In genomic region chr6:43308990-43309477, GRCh38 we compare ENCODE assay signal across 8 cellular contexts. TPM values are rescaled to one million over a fixed set of nuclear protein-coding genes. Genes with fewer than 3 reads are reported as not detected.
DNase-seq lines count a peak whose midpoint lies in the region; ATAC-seq and TF ChIP-seq lines count a peak whose summit lies in the region.

No MANE protein-coding gene starts in this region.

- no peak overlapping the region for H3K27ac Mint-ChIP-seq in T-cell
- H3K27ac Mint-ChIP-seq in glutamatergic neuron (ENCODE audit: unreplicated experiment): no peak overlapping the region

- CTCF ChIA-PET in T-cell (lab: Charles Lee): interaction anchor here (0.6 to 1.4 kb wide), 5 partner anchors 33 to 89 kb away, joined by 4 to 12 read pairs (median 4); partner anchors contain the start of gene ZNF318 (in 1 of the 2)

- H3K4me3 Mint-ChIP-seq in T-cell (peak overlapping the region; percentile 78 to 80 (median 79)), glutamatergic neuron (ENCODE audit: unreplicated experiment) (peak overlapping the region; percentile 86)

- H3K4me1 Mint-ChIP-seq in T-cell (peaks cover 10 to 18% (median 13%) of the 10 kb centered on the region in 3 donors), glutamatergic neuron (ENCODE audit: low read depth, unreplicated experiment) (no peaks in the 10 kb centered on the region)

- H3K4me3 ChIP-seq in GM12875 (ENCODE audit: low read depth, low read length): peak overlapping the region; percentile 7
- H3K4me3 ChIP-seq in retinal pigment epithelial cell (ENCODE audit: low read length): peak overlapping the region; percentile 14

- H3K9me3 Mint-ChIP-seq in T-cell (no peaks in the 10 kb centered on the region), glutamatergic neuron (ENCODE audit: unreplicated experiment) (no peaks in the 10 kb centered on the region)

- ATAC-seq in T-cell (replicated peaks in 1 of 4): peak in 1 of 4 experiments; percentile 6
- no peak for ATAC-seq in HG03175 (IDR thresholded peaks at IDR 0.05; ENCODE audit: unreplicated experiment)

- DNase-seq in T-cell (no peak), glutamatergic neuron (no peak), retinal pigment epithelial cell (ENCODE audit: low read depth) (no peak), NCI-H82 (lab: John Stamatoyannopoulos, UW) (no peak), iPS-NIHi11 (ENCODE audit: low spot score) (no peak), UCSD-AML1 (lab: John Stamatoyannopoulos, UW; ENCODE audit: unreplicated experiment) (no peak)

- TF ChIP-seq CTCF in GM12875 (IDR thresholded peaks at IDR 0.05; ENCODE audit: borderline replicate concordance, insufficient read depth, low read depth, low read length) (no peak), glutamatergic neuron (IDR thresholded peaks at IDR 0.05; ENCODE audit: partially characterized antibody, unreplicated experiment) (no peak), retinal pigment epithelial cell (conservative IDR thresholded peaks at IDR 0.05; ENCODE audit: low read depth, low read length) (no peak)

- H3K27me3 Mint-ChIP-seq in T-cell: peaks cover 0 to 2% of the 10 kb centered on the region in 2 donors
- H3K27me3 Mint-ChIP-seq in glutamatergic neuron (ENCODE audit: unreplicated experiment): peaks cover 3% of the 10 kb centered on the region

- POLR2A ChIA-PET in T-cell (lab: Charles Lee): interaction anchor here in 1 of 2 donors (0.5 kb wide), 1 partner anchor 399 kb away, joined by 3 read pairs; no protein-coding TSS in a partner anchor

- H3K36me3 Mint-ChIP-seq in T-cell: no peaks in the 10 kb centered on the region
- no peaks in the 10 kb centered on the region for H3K36me3 Mint-ChIP-seq in glutamatergic neuron (ENCODE audit: unreplicated experiment)

RNA-seq across cellular contexts. Expression of gene CRIP3, which starts 0.4 kb away (rescaled TPM):
- total RNA-seq in T-cell (1 to 10 TPM; 1.3 to 4.2 (median 2.8) TPM), glutamatergic neuron (ENCODE audit: unreplicated experiment) (0.69 TPM)

RNA-seq across cellular contexts. Expression of gene SLC22A7, which starts 11.0 kb away (rescaled TPM):
- not detected for total RNA-seq in T-cell
- total RNA-seq in glutamatergic neuron (ENCODE audit: unreplicated experiment): 0.34 TPM
